9 cellular contexts compared by ENCODE assay signal in the genomic region with DNA sequence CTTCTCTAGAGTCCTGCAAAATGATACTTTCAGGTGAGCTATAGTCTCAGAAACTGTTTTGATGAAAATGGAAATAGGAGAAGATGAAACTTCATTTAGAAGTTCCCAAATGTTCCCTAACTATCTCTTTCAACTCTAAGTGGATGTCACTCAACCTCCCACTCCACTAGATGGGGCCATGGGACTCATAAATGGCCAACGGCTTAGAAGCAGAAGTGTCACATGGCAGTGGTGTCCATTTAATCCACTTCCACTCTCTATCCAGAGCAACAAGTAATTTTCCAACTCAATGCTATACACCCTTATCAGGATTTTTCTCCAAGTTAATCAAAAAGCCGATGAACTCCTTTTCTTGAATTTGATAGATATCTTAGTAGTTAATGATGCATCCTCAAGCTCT.
DNase-seq lines count a peak whose midpoint lies in the region; ATAC-seq and TF ChIP-seq lines count a peak whose summit lies in the region.
"Had no signal": no experiment of that assay in that cellular context is flagged by ENCODE, and none has a peak within 500 bp of the region (broad histone marks: within the 10 kb centered on the region; RNA-seq: fewer than 3 reads in every experiment).

No MANE protein-coding gene starts in this region.

- H3K9me3 ChIP-seq in Caco-2 (no peaks in the 10 kb centered on the region), SJCRH30 (replicated peaks) (no peaks in the 10 kb centered on the region)

- H3K27ac ChIP-seq in SJCRH30, result no peak overlapping the region

- no peak overlapping the region for H3K4me3 Mint-ChIP-seq in Caco-2 (ENCODE audit: unreplicated experiment)
- H3K4me3 Mint-ChIP-seq: stimulated activated naive B cell treated with anti-CD40 and anti-IgM and Interleukin-4, amounts not matched to agents 10 μg/mL and 1 μg/mL and 100 μg/mL, for 72 hours had no signal

- no peaks in the 10 kb centered on the region for H3K9me3 Mint-ChIP-seq in Caco-2 (ENCODE audit: unreplicated experiment)
- H3K9me3 Mint-ChIP-seq: stimulated activated naive B cell treated with anti-CD40 and anti-IgM and Interleukin-4, amounts not matched to agents 10 μg/mL and 1 μg/mL and 100 μg/mL, for 72 hours had no signal

- H3K27me3 Mint-ChIP-seq in Caco-2 (ENCODE audit: insufficient read depth, unreplicated experiment), result peaks cover 10% of the 10 kb centered on the region
- H3K27me3 Mint-ChIP-seq: stimulated activated naive B cell treated with anti-CD40 and anti-IgM and Interleukin-4, amounts not matched to agents 10 μg/mL and 1 μg/mL and 100 μg/mL, for 72 hours had no signal

- H3K36me3 ChIP-seq in Caco-2 (ENCODE audit: control insufficient read depth, insufficient read depth, low read length) (no peaks in the 10 kb centered on the region), SJCRH30 (no peaks in the 10 kb centered on the region)

- peaks cover 8% of the 10 kb centered on the region; the same call in 1 of the 2 replicates for H3K4me1 ChIP-seq in Caco-2
- no peaks in the 10 kb centered on the region for H3K4me1 ChIP-seq in SJCRH30

- H3K27ac Mint-ChIP-seq in Caco-2 (ENCODE audit: unreplicated experiment), result no peak overlapping the region
- H3K27ac Mint-ChIP-seq: stimulated activated naive B cell treated with anti-CD40 and anti-IgM and Interleukin-4, amounts not matched to agents 10 μg/mL and 1 μg/mL and 100 μg/mL, for 72 hours had no signal

- H3K36me3 Mint-ChIP-seq in Caco-2 (ENCODE audit: insufficient read depth, unreplicated experiment), result no peaks in the 10 kb centered on the region
- H3K36me3 Mint-ChIP-seq: stimulated activated naive B cell treated with anti-CD40 and anti-IgM and Interleukin-4, amounts not matched to agents 10 μg/mL and 1 μg/mL and 100 μg/mL, for 72 hours had no signal

- DNase-seq in Caco-2 (peak in 1 of 2 experiments; percentile 19), HFF-Myc (ENCODE audit: extremely low read depth, low read depth) (no peak), SJCRH30 (peak; percentile 55 to 75), iris pigment epithelial cell (ENCODE audit: low read depth) (peak; percentile 49), NCI-H128 (lab: John Stamatoyannopoulos, UW; ENCODE audit: unreplicated experiment) (no peak), G401 (ENCODE audit: low spot score) (no peak)
- no peak for DNase-seq in activated CD4-positive, alpha-beta T cell treated with anti-CD3 and anti-CD28 coated beads, Interleukin-2, amount 50 U/mL, for 48 hours
- DNase-seq: stimulated activated naive B cell treated with anti-CD40 and anti-IgM and Interleukin-4, amounts not matched to agents 10 μg/mL and 1 μg/mL and 100 μg/mL, for 72 hours had no signal

- ATAC-seq in HG02610 (IDR thresholded peaks at IDR 0.05; ENCODE audit: unreplicated experiment), result no peak
- ATAC-seq: stimulated activated naive B cell treated with anti-CD40 and anti-IgM and Interleukin-4, amounts not matched to agents 10 μg/mL and 1 μg/mL and 100 μg/mL, for 72 hours had no signal

- no peaks in the 10 kb centered on the region; the same call in 1 of the 2 replicates for H3K27me3 ChIP-seq in Caco-2 (replicated peaks; ENCODE audit: control insufficient read depth, insufficient read depth, low read length)
- H3K27me3 ChIP-seq in SJCRH30, result no peaks in the 10 kb centered on the region

- CTCF ChIA-PET in Caco-2 (lab: Charles Lee), result interaction anchor here (0.6 kb wide), 1 partner anchor 166 kb away, joined by 4 read pairs; no protein-coding TSS in a partner anchor

- in situ Hi-C loops in G401 (cut with HindIII; ENCODE audit: low sequenced_read_pairs), result no loop called here

- intact Hi-C loops in Caco-2 (cut with micrococcal nuclease; ENCODE audit: unreplicated experiment), result loop anchor here (1.0 kb wide), 1 partner anchor 166 kb away; no protein-coding TSS in a partner anchor

- H3K4me1 Mint-ChIP-seq in Caco-2 (ENCODE audit: low read depth, unreplicated experiment), result peaks cover 9% of the 10 kb centered on the region
- H3K4me1 Mint-ChIP-seq: stimulated activated naive B cell treated with anti-CD40 and anti-IgM and Interleukin-4, amounts not matched to agents 10 μg/mL and 1 μg/mL and 100 μg/mL, for 72 hours had no signal

- H3K4me3 ChIP-seq in Caco-2 (ENCODE audit: low read depth, low read length) (no peak overlapping the region), HFF-Myc (replicated peaks; ENCODE audit: low read depth, low read length) (no peak overlapping the region), SJCRH30 (no peak overlapping the region)

- peak; percentile 25 to 30 for TF ChIP-seq CTCF in Caco-2 (IDR thresholded peaks at IDR 0.05; ENCODE audit: insufficient read depth in 1 of 2, low read depth in 1 of 2, low read length in 1 of 2, severe bottlenecking in 1 of 2, unreplicated experiment in 1 of 2)
- TF ChIP-seq CTCF in HFF-Myc (IDR thresholded peaks at IDR 0.05; ENCODE audit: low read depth, low read length, missing control alignments), result peak; percentile 6

- BruUV-seq in Caco-2 (replicated peaks; lab: Mats Ljungman, UMichigan), result no TSS peak

- POLR2A ChIA-PET in Caco-2 (lab: Charles Lee), result no interaction called here

Comparison
In these comparisons a context has a peak if more than half of its experiments do, and no peak if none do; other contexts are left out.
1. DNase-seq: peak in SJCRH30 (2 of 2) and iris pigment epithelial cell (single experiment); none in HFF-Myc (single experiment), NCI-H128 (single experiment), activated CD4-positive, alpha-beta T cell treated with anti-CD3 and anti-CD28 coated beads, Interleukin-2, amount 50 U/mL, for 48 hours (0 of 2) and G401 (single experiment).